In genomic region chr2:163735692-163736432, GRCh38 we compare ENCODE assay signal across 1 cellular context.
TF ChIP-seq lines count a peak whose summit lies in the region.

TSS of gene FIGN (minus strand) at chr2:163736008. CDS start at chr2:163734927, 1,081 bp downstream.

TF ChIP-seq in HepG2, 621 proteins besides CTCF, POLR2A, EP300 and RAD21 (continued from another document and continues in another):
- 0 out of 2 replicates have a peak, but pooled peaks have one; percentile 23 for TF ChIP-seq KIAA2018 (CRISPR knock-in tag; IDR thresholded peaks at IDR 0.05; ENCODE audit: borderline replicate concordance)
- 0 out of 2 replicates have a peak, but pooled peaks have one; percentile 25 for TF ChIP-seq ZNF354B (CRISPR knock-in tag; IDR thresholded peaks at IDR 0.05)
- TF ChIP-seq POLR2G (IDR thresholded peaks at IDR 0.05; ENCODE audit: low read depth, low read length): peak; percentile 88
- TF ChIP-seq ZNF350 (CRISPR knock-in tag; IDR thresholded peaks at IDR 0.05; ENCODE audit: borderline replicate concordance, low read depth): no peak
- TF ChIP-seq ZBTB25 (CRISPR knock-in tag; IDR thresholded peaks at IDR 0.05): peak; percentile 38
- TF ChIP-seq, protein P1, sequence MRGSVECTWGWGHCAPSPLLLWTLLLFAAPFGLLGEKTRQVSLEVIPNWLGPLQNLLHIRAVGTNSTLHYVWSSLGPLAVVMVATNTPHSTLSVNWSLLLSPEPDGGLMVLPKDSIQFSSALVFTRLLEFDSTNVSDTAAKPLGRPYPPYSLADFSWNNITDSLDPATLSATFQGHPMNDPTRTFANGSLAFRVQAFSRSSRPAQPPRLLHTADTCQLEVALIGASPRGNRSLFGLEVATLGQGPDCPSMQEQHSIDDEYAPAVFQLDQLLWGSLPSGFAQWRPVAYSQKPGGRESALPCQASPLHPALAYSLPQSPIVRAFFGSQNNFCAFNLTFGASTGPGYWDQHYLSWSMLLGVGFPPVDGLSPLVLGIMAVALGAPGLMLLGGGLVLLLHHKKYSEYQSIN (CRISPR knock-in tag; IDR thresholded peaks at IDR 0.05; ENCODE audit: borderline replicate concordance): no peak
- no peak for TF ChIP-seq KLF15 (CRISPR knock-in tag; IDR thresholded peaks at IDR 0.05; ENCODE audit: borderline replicate concordance)
- TF ChIP-seq JUNB (CRISPR knock-in tag; IDR thresholded peaks at IDR 0.05; ENCODE audit: borderline replicate concordance): peak; percentile 28; the same call in 1 of the 2 replicates
- no peak for TF ChIP-seq SMARCE1 (IDR thresholded peaks at IDR 0.05; ENCODE audit: borderline replicate concordance)
- no peak for TF ChIP-seq YEATS2 (CRISPR knock-in tag; IDR thresholded peaks at IDR 0.05; ENCODE audit: borderline replicate concordance)
- peak; percentile 25; the same call in 1 of the 2 replicates for TF ChIP-seq ZBTB20 (CRISPR knock-in tag; IDR thresholded peaks at IDR 0.05; ENCODE audit: borderline replicate concordance, low read depth)
- TF ChIP-seq ZNF136 (CRISPR knock-in tag; IDR thresholded peaks at IDR 0.05; ENCODE audit: low read depth): no peak
- no peak for TF ChIP-seq ZKSCAN5 (CRISPR knock-in tag; IDR thresholded peaks at IDR 0.05)
- TF ChIP-seq FOXM1 (CRISPR knock-in tag; IDR thresholded peaks at IDR 0.05): no peak
- TF ChIP-seq ETS1 (CRISPR knock-in tag; IDR thresholded peaks at IDR 0.05): peak; percentile 12; the same call in 1 of the 2 replicates
- peak; percentile 87 for TF ChIP-seq SIN3B (IDR thresholded peaks at IDR 0.05; ENCODE audit: low read length)
- peak; percentile 94 for TF ChIP-seq TFDP1 (CRISPR knock-in tag; IDR thresholded peaks at IDR 0.05; ENCODE audit: borderline replicate concordance)
- peak; percentile 74 for TF ChIP-seq ZSCAN31 (CRISPR knock-in tag; IDR thresholded peaks at IDR 0.05; ENCODE audit: low read depth)
- TF ChIP-seq MXI1 (IDR thresholded peaks at IDR 0.05; ENCODE audit: borderline replicate concordance, low read depth, low read length): peak; percentile 40; the same call in 1 of the 3 replicates
- no peak for TF ChIP-seq HHEX (CRISPR knock-in tag; IDR thresholded peaks at IDR 0.05)
- TF ChIP-seq ZNF552 (CRISPR knock-in tag; IDR thresholded peaks at IDR 0.05; ENCODE audit: borderline replicate concordance): 0 out of 2 replicates have a peak, but pooled peaks have one; percentile 37
- TF ChIP-seq TERF1 (CRISPR knock-in tag; IDR thresholded peaks at IDR 0.05): no peak
- TF ChIP-seq ZNF782 (CRISPR knock-in tag; IDR thresholded peaks at IDR 0.05; ENCODE audit: borderline replicate concordance): 0 out of 2 replicates have a peak, but pooled peaks have one; percentile 29
- no peak for TF ChIP-seq ZFP36 (IDR thresholded peaks at IDR 0.05; ENCODE audit: borderline replicate concordance, low read depth, low read length, partially characterized antibody)
- peak; percentile 38; the same call in 1 of the 2 replicates for TF ChIP-seq NFRKB (IDR thresholded peaks at IDR 0.05)
- TF ChIP-seq MLLT10 (CRISPR knock-in tag; IDR thresholded peaks at IDR 0.05): no peak
- TF ChIP-seq, protein P2, sequence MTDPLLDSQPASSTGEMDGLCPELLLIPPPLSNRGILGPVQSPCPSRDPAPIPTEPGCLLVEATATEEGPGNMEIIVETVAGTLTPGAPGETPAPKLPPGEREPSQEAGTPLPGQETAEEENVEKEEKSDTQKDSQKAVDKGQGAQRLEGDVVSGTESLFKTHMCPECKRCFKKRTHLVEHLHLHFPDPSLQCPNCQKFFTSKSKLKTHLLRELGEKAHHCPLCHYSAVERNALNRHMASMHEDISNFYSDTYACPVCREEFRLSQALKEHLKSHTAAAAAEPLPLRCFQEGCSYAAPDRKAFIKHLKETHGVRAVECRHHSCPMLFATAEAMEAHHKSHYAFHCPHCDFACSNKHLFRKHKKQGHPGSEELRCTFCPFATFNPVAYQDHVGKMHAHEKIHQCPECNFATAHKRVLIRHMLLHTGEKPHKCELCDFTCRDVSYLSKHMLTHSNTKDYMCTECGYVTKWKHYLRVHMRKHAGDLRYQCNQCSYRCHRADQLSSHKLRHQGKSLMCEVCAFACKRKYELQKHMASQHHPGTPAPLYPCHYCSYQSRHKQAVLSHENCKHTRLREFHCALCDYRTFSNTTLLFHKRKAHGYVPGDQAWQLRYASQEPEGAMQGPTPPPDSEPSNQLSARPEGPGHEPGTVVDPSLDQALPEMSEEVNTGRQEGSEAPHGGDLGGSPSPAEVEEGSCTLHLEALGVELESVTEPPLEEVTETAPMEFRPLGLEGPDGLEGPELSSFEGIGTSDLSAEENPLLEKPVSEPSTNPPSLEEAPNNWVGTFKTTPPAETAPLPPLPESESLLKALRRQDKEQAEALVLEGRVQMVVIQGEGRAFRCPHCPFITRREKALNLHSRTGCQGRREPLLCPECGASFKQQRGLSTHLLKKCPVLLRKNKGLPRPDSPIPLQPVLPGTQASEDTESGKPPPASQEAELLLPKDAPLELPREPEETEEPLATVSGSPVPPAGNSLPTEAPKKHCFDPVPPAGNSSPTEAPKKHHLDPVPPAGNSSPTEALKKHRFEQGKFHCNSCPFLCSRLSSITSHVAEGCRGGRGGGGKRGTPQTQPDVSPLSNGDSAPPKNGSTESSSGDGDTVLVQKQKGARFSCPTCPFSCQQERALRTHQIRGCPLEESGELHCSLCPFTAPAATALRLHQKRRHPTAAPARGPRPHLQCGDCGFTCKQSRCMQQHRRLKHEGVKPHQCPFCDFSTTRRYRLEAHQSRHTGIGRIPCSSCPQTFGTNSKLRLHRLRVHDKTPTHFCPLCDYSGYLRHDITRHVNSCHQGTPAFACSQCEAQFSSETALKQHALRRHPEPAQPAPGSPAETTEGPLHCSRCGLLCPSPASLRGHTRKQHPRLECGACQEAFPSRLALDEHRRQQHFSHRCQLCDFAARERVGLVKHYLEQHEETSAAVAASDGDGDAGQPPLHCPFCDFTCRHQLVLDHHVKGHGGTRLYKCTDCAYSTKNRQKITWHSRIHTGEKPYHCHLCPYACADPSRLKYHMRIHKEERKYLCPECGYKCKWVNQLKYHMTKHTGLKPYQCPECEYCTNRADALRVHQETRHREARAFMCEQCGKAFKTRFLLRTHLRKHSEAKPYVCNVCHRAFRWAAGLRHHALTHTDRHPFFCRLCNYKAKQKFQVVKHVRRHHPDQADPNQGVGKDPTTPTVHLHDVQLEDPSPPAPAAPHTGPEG (CRISPR knock-in tag; IDR thresholded peaks at IDR 0.05): peak; percentile 34
- peak; percentile 21; the same call in 1 of the 2 replicates for TF ChIP-seq HMG20A (CRISPR knock-in tag; IDR thresholded peaks at IDR 0.05; ENCODE audit: borderline replicate concordance)
- TF ChIP-seq ETV5 (CRISPR knock-in tag; IDR thresholded peaks at IDR 0.05; ENCODE audit: borderline replicate concordance): 0 out of 2 replicates have a peak, but pooled peaks have one; percentile 3
- TF ChIP-seq ZNF501 (CRISPR knock-in tag; IDR thresholded peaks at IDR 0.05): peak; percentile 45; the same call in 1 of the 2 replicates
- TF ChIP-seq RNF2 (conservative IDR thresholded peaks at IDR 0.05; ENCODE audit: low read depth): peak; percentile 50; the same call in 1 of the 2 replicates
- peak; percentile 93 for TF ChIP-seq BORCS8-MEF2B (CRISPR knock-in tag; IDR thresholded peaks at IDR 0.05)
- TF ChIP-seq SSRP1 (CRISPR knock-in tag; IDR thresholded peaks at IDR 0.05): no peak
- 0 out of 2 replicates have a peak, but pooled peaks have one; percentile 40 for TF ChIP-seq MBNL3 (CRISPR knock-in tag; conservative IDR thresholded peaks at IDR 0.05)
- peak; percentile 52 for TF ChIP-seq U2AF1 (optimal IDR thresholded peaks at IDR 0.05; ENCODE audit: low read depth, low read length)
- no peak for TF ChIP-seq SCMH1 (CRISPR knock-in tag; IDR thresholded peaks at IDR 0.05; ENCODE audit: borderline replicate concordance)
- TF ChIP-seq PAX8 (CRISPR knock-in tag; IDR thresholded peaks at IDR 0.05; ENCODE audit: borderline replicate concordance): peak; percentile 22; the same call in 1 of the 2 replicates
- TF ChIP-seq ZNF333 (CRISPR knock-in tag; IDR thresholded peaks at IDR 0.05; ENCODE audit: borderline replicate concordance): peak; percentile 59; the same call in 1 of the 2 replicates
- peak; percentile 74 for TF ChIP-seq ZNF589 (CRISPR knock-in tag; conservative IDR thresholded peaks at IDR 0.05)
